In the genomic region with DNA sequence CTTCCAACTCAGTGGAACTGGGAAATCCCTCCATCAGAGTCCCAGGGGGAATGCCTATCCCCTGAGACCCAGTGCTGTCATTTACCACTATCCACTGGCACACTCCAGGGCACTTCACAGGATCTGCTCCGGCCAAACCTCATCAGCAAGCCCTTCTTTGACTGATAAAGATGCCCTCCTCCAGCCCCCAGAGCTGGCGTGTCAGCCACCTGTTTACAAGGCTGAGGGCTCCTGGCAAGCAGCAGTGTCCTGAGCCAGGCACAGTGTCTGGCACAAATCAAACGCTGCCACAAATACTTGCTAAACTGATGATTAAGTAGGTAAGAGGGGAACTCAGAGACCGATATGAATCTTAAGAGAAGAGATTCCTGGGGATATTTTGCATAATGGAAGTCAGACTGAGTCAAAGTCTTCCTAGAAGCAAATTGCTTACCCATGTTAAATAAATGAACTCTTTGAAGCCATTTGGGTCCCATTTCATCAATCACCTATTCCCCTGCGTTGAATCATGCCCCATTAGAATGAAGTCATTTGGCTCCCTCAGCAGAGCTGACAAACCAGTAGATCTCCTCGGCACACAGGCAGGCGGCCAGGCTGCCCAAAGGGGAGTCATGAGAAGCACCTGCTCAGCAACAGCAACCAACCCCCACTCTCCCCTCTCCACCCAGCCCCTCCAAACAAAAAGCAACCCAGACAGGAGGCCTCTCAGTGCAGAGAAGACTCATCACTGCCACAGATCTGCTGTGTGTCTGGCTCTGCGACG, we compare ENCODE assay signal across 15 cellular contexts.
A peak's percentile ranks its signal among the peaks of the same experiment; 100 is the strongest.
DNase-seq lines count a peak whose midpoint lies in the region; ATAC-seq and TF ChIP-seq lines count a peak whose summit lies in the region.
"Had no signal": no experiment of that assay in that cellular context is flagged by ENCODE, and none has a peak within 500 bp of the region (broad histone marks: within the 10 kb centered on the region; RNA-seq: fewer than 3 reads in every experiment).

No MANE protein-coding gene starts in this region.

- no peaks in the 10 kb centered on the region for H3K27me3 ChIP-seq in breast epithelium
- no peaks in the 10 kb centered on the region for H3K27me3 ChIP-seq in iPS-18a (ENCODE audit: control insufficient read depth, insufficient read depth, low read length)
- no peaks in the 10 kb centered on the region for H3K27me3 ChIP-seq in suprapubic skin

- TF ChIP-seq EP300 in suprapubic skin (IDR thresholded peaks at IDR 0.05) = no peak

- H3K4me3 Mint-ChIP-seq in MCF 10A (ENCODE audit: unreplicated experiment) = no peak overlapping the region
- H3K4me3 Mint-ChIP-seq: activated CD4-positive, alpha-beta T cell treated with anti-CD3 and anti-CD28 coated beads for 36 hours; central memory CD8-positive, alpha-beta T cell; stimulated activated naive CD8-positive, alpha-beta T cell treated with anti-CD3 and anti-CD28 coated beads, Interleukin-15, Interleukin-2, amounts not matched to agents 100 ng/mL and 50 ng/mL, for 24 hours had no signal

- DNase-seq in MCF 10A (ENCODE audit: unreplicated experiment) (no peak), breast epithelium (ENCODE audit: low spot score in 2 of 2) (no peak), cerebellum (ENCODE audit: low spot score) (peak; percentile 53), suprapubic skin (ENCODE audit: low spot score in 2 of 2) (no peak), NCI-H345 (lab: John Stamatoyannopoulos, UW) (no peak), dermis blood vessel endothelial cell (no peak)
- DNase-seq: activated CD4-positive, alpha-beta T cell treated with anti-CD3 and anti-CD28 coated beads for 36 hours; NCI-H1105; SIG-M5 had no signal

- CTCF ChIA-PET in MCF 10A (lab: Yijun Ruan, JAX) = interaction anchor here (1.4 kb wide), 1 partner anchor 49 kb away, joined by 8 read pairs; no protein-coding TSS in a partner anchor

- H3K4me1 ChIP-seq in breast epithelium = peaks cover 0 to 8% of the 10 kb centered on the region in 2 donors
- H3K4me1 ChIP-seq in iPS-18a (ENCODE audit: control insufficient read depth, low read depth, low read length) = peaks cover 18% of the 10 kb centered on the region
- peaks cover 36% of the 10 kb centered on the region for H3K4me1 ChIP-seq in suprapubic skin

- TF ChIP-seq POLR2A in breast epithelium (IDR thresholded peaks at IDR 0.05) (no peak), suprapubic skin (IDR thresholded peaks at IDR 0.05) (no peak)

- no peaks in the 10 kb centered on the region for H3K36me3 ChIP-seq in breast epithelium
- peaks cover 33% of the 10 kb centered on the region for H3K36me3 ChIP-seq in iPS-18a (ENCODE audit: control insufficient read depth, low read depth, low read length)
- H3K36me3 ChIP-seq in suprapubic skin = peaks cover 6% of the 10 kb centered on the region

- H3K27me3 Mint-ChIP-seq in MCF 10A (ENCODE audit: insufficient read depth, unreplicated experiment) = no peaks in the 10 kb centered on the region
- H3K27me3 Mint-ChIP-seq: activated CD4-positive, alpha-beta T cell treated with anti-CD3 and anti-CD28 coated beads for 36 hours; central memory CD8-positive, alpha-beta T cell; stimulated activated naive CD8-positive, alpha-beta T cell treated with anti-CD3 and anti-CD28 coated beads, Interleukin-15, Interleukin-2, amounts not matched to agents 100 ng/mL and 50 ng/mL, for 24 hours had no signal

- TF ChIP-seq CTCF in MCF 10A (IDR thresholded peaks at IDR 0.05; ENCODE audit: unreplicated experiment) (no peak), breast epithelium (IDR thresholded peaks at IDR 0.05) (no peak), suprapubic skin (IDR thresholded peaks at IDR 0.05) (no peak)

- peaks cover 10% of the 10 kb centered on the region for H3K4me1 Mint-ChIP-seq in MCF 10A (ENCODE audit: insufficient read depth, unreplicated experiment)
- H3K4me1 Mint-ChIP-seq: activated CD4-positive, alpha-beta T cell treated with anti-CD3 and anti-CD28 coated beads for 36 hours had no signal

- no peak for ATAC-seq in HG02763 (IDR thresholded peaks at IDR 0.05; ENCODE audit: unreplicated experiment)
- ATAC-seq: activated CD4-positive, alpha-beta T cell treated with anti-CD3 and anti-CD28 coated beads for 36 hours; K562 had no signal

- H3K27ac ChIP-seq in breast epithelium (no peak overlapping the region), iPS-18a (ENCODE audit: low read length) (peak overlapping the region; percentile 10), suprapubic skin (peak overlapping the region; percentile 0)
- H3K27ac ChIP-seq: HL-60 had no signal

- POLR2A ChIA-PET in MCF 10A (lab: Yijun Ruan, JAX) = no interaction called here

- H3K9me3 ChIP-seq in breast epithelium (no peaks in the 10 kb centered on the region), iPS-18a (ENCODE audit: control insufficient read depth, low read depth, low read length) (no peaks in the 10 kb centered on the region), suprapubic skin (no peaks in the 10 kb centered on the region)

- H3K9ac ChIP-seq in iPS-18a (ENCODE audit: low read length) = no peak overlapping the region

- peaks cover 64% of the 10 kb centered on the region for H3K36me3 Mint-ChIP-seq in MCF 10A (ENCODE audit: insufficient read depth, unreplicated experiment)

- peak overlapping the region; percentile 31 for H3K27ac Mint-ChIP-seq in MCF 10A (ENCODE audit: low read depth, unreplicated experiment)
- H3K27ac Mint-ChIP-seq: activated CD4-positive, alpha-beta T cell treated with anti-CD3 and anti-CD28 coated beads for 36 hours; stimulated activated naive CD8-positive, alpha-beta T cell treated with anti-CD3 and anti-CD28 coated beads, Interleukin-15, Interleukin-2, amounts not matched to agents 100 ng/mL and 50 ng/mL, for 24 hours had no signal

- H3K9me3 Mint-ChIP-seq in MCF 10A (ENCODE audit: unreplicated experiment) = no peaks in the 10 kb centered on the region
- H3K9me3 Mint-ChIP-seq: central memory CD8-positive, alpha-beta T cell; stimulated activated naive CD8-positive, alpha-beta T cell treated with anti-CD3 and anti-CD28 coated beads, Interleukin-15, Interleukin-2, amounts not matched to agents 100 ng/mL and 50 ng/mL, for 24 hours had no signal

- intact Hi-C loops in MCF 10A (cut with micrococcal nuclease) = no loop called here
- intact Hi-C loops in breast epithelium (cut with DNase I; ENCODE audit: low total_unique reads) = no loop called here

- H3K4me3 ChIP-seq in breast epithelium (no peak overlapping the region), iPS-18a (ENCODE audit: low read length) (no peak overlapping the region), suprapubic skin (no peak overlapping the region)
- H3K4me3 ChIP-seq: K562 had no signal

- WGBS in suprapubic skin = 81% methylated on average over 9 of the region's 9 CpGs

- BruUV-seq in MCF 10A (replicated peaks; lab: Mats Ljungman, UMichigan) = no TSS peak

Comparison
In these comparisons a context has a peak if more than half of its experiments do, and no peak if none do; other contexts are left out.
1. H3K27ac ChIP-seq: peak in iPS-18a (single experiment) and suprapubic skin (single experiment); none in breast epithelium (0 of 2).